Comparison of ENCODE assay signal across 1 cellular context in genomic region chr2:223824301-223824700, GRCh38.
TF ChIP-seq lines count a peak whose summit lies in the region.

No MANE protein-coding gene starts in this region.

TF ChIP-seq in K562, 482 proteins besides CTCF, POLR2A, EP300 and RAD21:
- no peak for TF ChIP-seq HMBOX1 (IDR thresholded peaks at IDR 0.05)
- TF ChIP-seq TARDBP (IDR thresholded peaks at IDR 0.05): no peak
- no peak for TF ChIP-seq HCFC1 (IDR thresholded peaks at IDR 0.05; ENCODE audit: low read depth, low read length)
- no peak for TF ChIP-seq CHD2 (IDR thresholded peaks at IDR 0.05; ENCODE audit: low read depth, low read length)
- no peak for TF ChIP-seq MLX (CRISPR knock-in tag; conservative IDR thresholded peaks at IDR 0.05)
- no peak for TF ChIP-seq CGGBP1 (CRISPR knock-in tag; IDR thresholded peaks at IDR 0.05)
- no peak for TF ChIP-seq PHF8 (IDR thresholded peaks at IDR 0.05; ENCODE audit: borderline replicate concordance, low read length)
- no peak for TF ChIP-seq MEF2A (IDR thresholded peaks at IDR 0.05; ENCODE audit: control insufficient read depth, low read depth, low read length)
- TF ChIP-seq XRCC4 (IDR thresholded peaks at IDR 0.05; ENCODE audit: extremely low read depth, insufficient read depth, insufficient read length): no peak
- no peak for TF ChIP-seq TCF15 (CRISPR knock-in tag; IDR thresholded peaks at IDR 0.05)
- no peak for TF ChIP-seq FOXA3 (CRISPR knock-in tag; conservative IDR thresholded peaks at IDR 0.05 in 1 of 2, IDR thresholded peaks at IDR 0.05 in 1 of 2)
- no peak for TF ChIP-seq CBFA2T2 (conservative IDR thresholded peaks at IDR 0.05)
- no peak for TF ChIP-seq ARID3A (IDR thresholded peaks at IDR 0.05; ENCODE audit: borderline replicate concordance, low read depth, low read length)
- no peak for TF ChIP-seq FUS (optimal IDR thresholded peaks at IDR 0.05; ENCODE audit: low read depth, low read length)
- no peak for TF ChIP-seq ZBTB26 (CRISPR knock-in tag; IDR thresholded peaks at IDR 0.05)
- no peak for TF ChIP-seq ZNF41 (CRISPR knock-in tag; conservative IDR thresholded peaks at IDR 0.05)
TF ChIP-seq in K562: peak in this region for 0.
